Comparison of ENCODE assay signal across 18 cellular contexts in genomic region chr10:74082319-74082718, GRCh38.
A peak's percentile ranks its signal among the peaks of the same experiment; 100 is the strongest.
DNase-seq lines count a peak whose midpoint lies in the region; ATAC-seq, FAIRE-seq and TF ChIP-seq lines count a peak whose summit lies in the region.
"Had no signal": no experiment of that assay in that cellular context is flagged by ENCODE, and none has a peak within 500 bp of the region (broad histone marks: within the 10 kb centered on the region; RNA-seq: fewer than 3 reads in every experiment).

No MANE protein-coding gene starts in this region.

- FAIRE-seq in HepG2 (lab: Jason Lieb, UNC), result no peak
- FAIRE-seq: A549, G401.6, H1, K562 had no signal

- peak overlapping the region in 1 of 2 donors; percentile 48 for H3K27ac ChIP-seq in liver (ENCODE audit: low read depth in 1 of 2, low read length in 2 of 2)
- no peak overlapping the region for H3K27ac ChIP-seq in HepG2 (ENCODE audit: extremely low read length, insufficient read depth, low read length)
- H3K27ac ChIP-seq in esophagus muscularis mucosa (replicated peaks in 1 of 4), result peak overlapping the region in 1 of 4 donors; percentile 20
- H3K27ac ChIP-seq in left lung, result no peak overlapping the region

- DNase-seq in HepG2 (ENCODE audit: low spot score), result no peak
- DNase-seq in esophagus muscularis mucosa (ENCODE audit: extremely low spot score), result peak; percentile 39
- no peak for DNase-seq in natural killer cell treated with Interleukin-12 subunit alpha and Interleukin-12 subunit beta and Interleukin-15 and Interleukin-18, amount 100 ng/mL, for 72 hours (ENCODE audit: low spot score)
- DNase-seq in inferior parietal cortex (ENCODE audit: extremely low spot score), result no peak
- DNase-seq in left lung, result no peak
- DNase-seq in HT-29 (ENCODE audit: low spot score), result no peak
- DNase-seq: Caco-2; CD4-positive, alpha-beta T cell; NCI-H1105 treated with DMSO at 0.1 percent for 48 hours; NCI-H1694; NCI-H2081 treated with DMSO at 0.1 percent for 48 hours; NCI-H510A treated with DMSO at 0.1 percent for 48 hours; NCI-H774 had no signal

- TF ChIP-seq POLR2A in HepG2 (IDR thresholded peaks at IDR 0.05; ENCODE audit: insufficient read depth in 1 of 2, low read depth in 2 of 2, low read length in 2 of 2) (no peak), esophagus muscularis mucosa (IDR thresholded peaks at IDR 0.05; ENCODE audit: low read depth) (no peak)

- peak overlapping the region; percentile 97 to 99 for H3K27ac Mint-ChIP-seq in natural killer cell treated with Interleukin-12 subunit alpha and Interleukin-12 subunit beta and Interleukin-15 and Interleukin-18, amount 100 ng/mL, for 72 hours
- H3K27ac Mint-ChIP-seq: CD4-positive, alpha-beta T cell had no signal

- POLR2A ChIA-PET in HepG2 (lab: Yijun Ruan, JAX), result no interaction called here

- H3K4me3 Mint-ChIP-seq in natural killer cell treated with Interleukin-12 subunit alpha and Interleukin-12 subunit beta and Interleukin-15 and Interleukin-18, amount 100 ng/mL, for 72 hours, result no peak overlapping the region
- H3K4me3 Mint-ChIP-seq: CD4-positive, alpha-beta T cell had no signal

- H3K4me1 ChIP-seq in liver (ENCODE audit: control insufficient read depth in 4 of 4, insufficient read depth in 4 of 4, low read length in 3 of 4) (peaks cover 4 to 22% (median 17%) of the 10 kb centered on the region in 4 donors), HepG2 (ENCODE audit: insufficient read depth, low read length) (no peaks in the 10 kb centered on the region), esophagus muscularis mucosa (peaks cover 42 to 64% (median 59%) of the 10 kb centered on the region in 4 donors), left lung (peaks cover 6 to 26% of the 10 kb centered on the region in 2 donors)

- H3K27me3 Mint-ChIP-seq in natural killer cell treated with Interleukin-12 subunit alpha and Interleukin-12 subunit beta and Interleukin-15 and Interleukin-18, amount 100 ng/mL, for 72 hours, result no peaks in the 10 kb centered on the region
- H3K27me3 Mint-ChIP-seq: CD4-positive, alpha-beta T cell had no signal

- H3K9me3 Mint-ChIP-seq in natural killer cell treated with Interleukin-12 subunit alpha and Interleukin-12 subunit beta and Interleukin-15 and Interleukin-18, amount 100 ng/mL, for 72 hours, result no peaks in the 10 kb centered on the region
- H3K9me3 Mint-ChIP-seq: CD4-positive, alpha-beta T cell had no signal

- TF ChIP-seq EP300 in HepG2 (IDR thresholded peaks at IDR 0.05; ENCODE audit: low read depth in 2 of 2, low read length in 2 of 2), result no peak
- TF ChIP-seq EP300 in HepG2 (CRISPR knock-in tag; IDR thresholded peaks at IDR 0.05; ENCODE audit: borderline replicate concordance), result no peak
- no peak for TF ChIP-seq EP300 in esophagus muscularis mucosa (IDR thresholded peaks at IDR 0.05)

- no peak overlapping the region for H3K4me2 ChIP-seq in HepG2 (ENCODE audit: low read depth, low read length)
- H3K4me2 ChIP-seq: A549 had no signal

- H3K36me3 ChIP-seq in liver (ENCODE audit: control insufficient read depth in 4 of 4, insufficient read depth in 3 of 4, low read depth in 1 of 4, low read length in 3 of 4) (peaks cover 0 to 4% (median 0%) of the 10 kb centered on the region in 4 donors), HepG2 (replicated peaks in 1 of 2; ENCODE audit: control insufficient read depth in 1 of 2, insufficient read depth in 2 of 2, low read length in 2 of 2) (peaks cover 1 to 12% of the 10 kb centered on the region in 2 experiments; a peak in 2 of 5 replicates), esophagus muscularis mucosa (peaks cover 22 to 52% (median 36%) of the 10 kb centered on the region in 4 donors), left lung (peaks cover 0 to 50% of the 10 kb centered on the region in 2 donors)

- CTCF ChIA-PET in HepG2 (lab: Yijun Ruan, JAX; ENCODE audit: low intra/inter-chr PET ratio, low total read pairs), result no interaction called here

- no peak overlapping the region for H2AFZ ChIP-seq in HepG2 (ENCODE audit: low read length)

- no peaks in the 10 kb centered on the region for H4K20me1 ChIP-seq in HepG2 (ENCODE audit: insufficient read depth, low read length)

- intact Hi-C loops in HepG2 (cut with micrococcal nuclease; ENCODE audit: unreplicated experiment), result loop anchor here (10.0 kb wide), 1 partner anchor 138 kb away; no protein-coding TSS in a partner anchor
- intact Hi-C loops in esophagus muscularis mucosa (cut with DNase I), result loop anchor here (5.0 to 10.0 kb wide), 3 partner anchors 85 to 195 kb away; partner anchors contain the start of gene VCL
- intact Hi-C loops in left lung (cut with DNase I), result no loop called here

- no TSS peak for BruUV-seq in HepG2 (replicated peaks; lab: Mats Ljungman, UMichigan)

- TF ChIP-seq CTCF in liver (IDR thresholded peaks at IDR 0.05; ENCODE audit: low read depth, low read length, missing input control) (no peak), HepG2 (CRISPR knock-in tag; IDR thresholded peaks at IDR 0.05) (no peak), esophagus muscularis mucosa (IDR thresholded peaks at IDR 0.05) (no peak), left lung (IDR thresholded peaks at IDR 0.05) (no peak)

- H3K4me3 ChIP-seq in liver (ENCODE audit: low read depth in 1 of 3, low read length in 3 of 3) (no peak overlapping the region), HepG2 (replicated peaks in 1 of 3; ENCODE audit: insufficient read depth in 1 of 3, low read depth in 2 of 3, low read length in 3 of 3) (no peak overlapping the region), esophagus muscularis mucosa (no peak overlapping the region), left lung (no peak overlapping the region)
- H3K4me3 ChIP-seq: A549, K562 had no signal

- in situ Hi-C loops in HepG2 (cut with HindIII; ENCODE audit: extremely low pct_ligation_motif_present, low pct_unique_long_range_greater_than_20kb), result loop anchor here (5.0 kb wide), 1 partner anchor 195 kb away; no protein-coding TSS in a partner anchor

- ATAC-seq in HepG2, result no peak
- no peak for ATAC-seq in natural killer cell treated with Interleukin-12 subunit alpha and Interleukin-12 subunit beta and Interleukin-15 and Interleukin-18, amount 100 ng/mL, for 72 hours
- no peak for ATAC-seq in left lung
- ATAC-seq: A549, K562 had no signal

- peaks cover 10% of the 10 kb centered on the region for H3K36me3 Mint-ChIP-seq in natural killer cell treated with Interleukin-12 subunit alpha and Interleukin-12 subunit beta and Interleukin-15 and Interleukin-18, amount 100 ng/mL, for 72 hours

- H3K9me3 ChIP-seq in liver (ENCODE audit: control insufficient read depth in 4 of 4, low read length in 3 of 4) (no peaks in the 10 kb centered on the region), HepG2 (ENCODE audit: low read length) (no peaks in the 10 kb centered on the region), esophagus muscularis mucosa (no peaks in the 10 kb centered on the region), left lung (no peaks in the 10 kb centered on the region)
- H3K9me3 ChIP-seq: A549, Caco-2 had no signal

- H3K27me3 ChIP-seq in liver (ENCODE audit: control insufficient read depth in 4 of 4, insufficient read depth in 4 of 4, low read length in 3 of 4), result no peaks in the 10 kb centered on the region
- H3K27me3 ChIP-seq in HepG2 (ENCODE audit: control insufficient read depth in 1 of 2, insufficient read depth in 2 of 2, low read length in 2 of 2), result no peaks in the 10 kb centered on the region
- H3K27me3 ChIP-seq in esophagus muscularis mucosa, result no peaks in the 10 kb centered on the region
- H3K27me3 ChIP-seq in left lung, result no peaks in the 10 kb centered on the region

- H3K79me2 ChIP-seq in HepG2 (ENCODE audit: insufficient read depth, low read length), result no peaks in the 10 kb centered on the region

- H3K4me1 Mint-ChIP-seq in natural killer cell treated with Interleukin-12 subunit alpha and Interleukin-12 subunit beta and Interleukin-15 and Interleukin-18, amount 100 ng/mL, for 72 hours (ENCODE audit: low read depth in 2 of 2), result peaks cover 49 to 70% of the 10 kb centered on the region in 2 donors

- 47% methylated on average over 4 of the region's 4 CpGs for WGBS in liver
- WGBS in HepG2 (ENCODE audit: low lambda C conversion rate), result 95% methylated on average over 4 of the region's 4 CpGs
- WGBS in esophagus muscularis mucosa, result 60% methylated on average over 4 of the region's 4 CpGs

- TF ChIP-seq RAD21 in liver (IDR thresholded peaks at IDR 0.05) (no peak), HepG2 (CRISPR knock-in tag; IDR thresholded peaks at IDR 0.05) (no peak)

- H3K9ac ChIP-seq in liver (ENCODE audit: low read depth in 1 of 2, low read length in 2 of 2) (no peak overlapping the region), HepG2 (ENCODE audit: insufficient read depth, low read depth, low read length) (no peak overlapping the region)

TF ChIP-seq in liver, 16 proteins besides CTCF, POLR2A, EP300 and RAD21 (continues in another document):
- peak; percentile 31 to 51 for TF ChIP-seq HNF4A (conservative IDR thresholded peaks at IDR 0.05)
- TF ChIP-seq, protein P1, sequence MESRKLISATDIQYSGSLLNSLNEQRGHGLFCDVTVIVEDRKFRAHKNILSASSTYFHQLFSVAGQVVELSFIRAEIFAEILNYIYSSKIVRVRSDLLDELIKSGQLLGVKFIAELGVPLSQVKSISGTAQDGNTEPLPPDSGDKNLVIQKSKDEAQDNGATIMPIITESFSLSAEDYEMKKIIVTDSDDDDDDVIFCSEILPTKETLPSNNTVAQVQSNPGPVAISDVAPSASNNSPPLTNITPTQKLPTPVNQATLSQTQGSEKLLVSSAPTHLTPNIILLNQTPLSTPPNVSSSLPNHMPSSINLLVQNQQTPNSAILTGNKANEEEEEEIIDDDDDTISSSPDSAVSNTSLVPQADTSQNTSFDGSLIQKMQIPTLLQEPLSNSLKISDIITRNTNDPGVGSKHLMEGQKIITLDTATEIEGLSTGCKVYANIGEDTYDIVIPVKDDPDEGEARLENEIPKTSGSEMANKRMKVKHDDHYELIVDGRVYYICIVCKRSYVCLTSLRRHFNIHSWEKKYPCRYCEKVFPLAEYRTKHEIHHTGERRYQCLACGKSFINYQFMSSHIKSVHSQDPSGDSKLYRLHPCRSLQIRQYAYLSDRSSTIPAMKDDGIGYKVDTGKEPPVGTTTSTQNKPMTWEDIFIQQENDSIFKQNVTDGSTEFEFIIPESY (IDR thresholded peaks at IDR 0.05), result no peak

TF ChIP-seq in HepG2, 621 proteins besides CTCF, POLR2A, EP300 and RAD21 (continues in another document):
- TF ChIP-seq CREM (IDR thresholded peaks at IDR 0.05) (no peak), CREM (CRISPR knock-in tag; IDR thresholded peaks at IDR 0.05) (no peak), DPF2 (CRISPR knock-in tag; IDR thresholded peaks at IDR 0.05; ENCODE audit: borderline replicate concordance, low read depth) (no peak), AHR (CRISPR knock-in tag; IDR thresholded peaks at IDR 0.05) (no peak), WIZ (CRISPR knock-in tag; IDR thresholded peaks at IDR 0.05) (no peak)

Comparison
In these comparisons a context has a peak if more than half of its experiments do, and no peak if none do; other contexts are left out.
1. intact Hi-C loops: an anchor here in HepG2 (10.0 kb wide) and esophagus muscularis mucosa (5.0 to 10.0 kb wide); none called in left lung.